Comparison of ENCODE assay signal across 1 cellular context in the genomic region with DNA sequence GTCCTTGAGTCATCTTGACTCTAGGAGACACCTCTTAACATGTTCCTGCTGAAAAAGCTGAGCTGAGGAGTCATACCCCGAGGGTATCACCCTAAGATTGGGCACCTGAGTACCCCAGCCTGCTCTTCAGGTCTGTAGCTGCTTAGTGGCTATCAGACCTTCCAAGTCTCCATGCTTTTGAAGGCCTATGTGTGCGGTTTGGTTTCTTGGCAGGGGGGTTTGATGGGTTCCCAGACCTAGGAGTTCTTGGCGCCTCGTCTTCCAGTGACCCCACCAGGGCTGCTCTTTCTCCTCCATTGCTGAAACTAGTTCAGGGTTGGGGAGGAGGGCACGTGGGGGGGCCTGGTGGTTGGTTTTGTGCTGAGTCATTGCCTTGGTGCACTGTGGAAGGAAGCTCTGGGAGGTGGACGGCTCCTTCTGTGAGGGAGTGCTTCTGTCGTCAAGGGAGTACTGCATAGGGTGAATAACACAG.
A peak's percentile ranks its signal among the peaks of the same experiment; 100 is the strongest.
TF ChIP-seq lines count a peak whose summit lies in the region.

No MANE protein-coding gene starts in this region.

TF ChIP-seq in K562, 482 proteins besides CTCF, POLR2A, EP300 and RAD21 (continued from another document and continues in another):
- TF ChIP-seq, protein P1, sequence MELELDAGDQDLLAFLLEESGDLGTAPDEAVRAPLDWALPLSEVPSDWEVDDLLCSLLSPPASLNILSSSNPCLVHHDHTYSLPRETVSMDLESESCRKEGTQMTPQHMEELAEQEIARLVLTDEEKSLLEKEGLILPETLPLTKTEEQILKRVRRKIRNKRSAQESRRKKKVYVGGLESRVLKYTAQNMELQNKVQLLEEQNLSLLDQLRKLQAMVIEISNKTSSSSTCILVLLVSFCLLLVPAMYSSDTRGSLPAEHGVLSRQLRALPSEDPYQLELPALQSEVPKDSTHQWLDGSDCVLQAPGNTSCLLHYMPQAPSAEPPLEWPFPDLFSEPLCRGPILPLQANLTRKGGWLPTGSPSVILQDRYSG (tag; conservative IDR thresholded peaks at IDR 0.05; ENCODE audit: low read depth): 0 out of 2 replicates have a peak, but pooled peaks have one; percentile 58
- TF ChIP-seq TCF7L2 (IDR thresholded peaks at IDR 0.05; ENCODE audit: low read depth, low read length) (no peak), ZNF408 (CRISPR knock-in tag; IDR thresholded peaks at IDR 0.05; ENCODE audit: low read depth) (no peak), COPS2 (conservative IDR thresholded peaks at IDR 0.05) (no peak), BCOR (IDR thresholded peaks at IDR 0.05) (no peak; the same call in 1 of the 2 replicates), MBD2 (IDR thresholded peaks at IDR 0.05; ENCODE audit: borderline replicate concordance, low read depth) (no peak), CREM (IDR thresholded peaks at IDR 0.05; ENCODE audit: low read depth) (peak; percentile 46), PHF21A (IDR thresholded peaks at IDR 0.05; ENCODE audit: borderline replicate concordance, low read depth) (no peak), BRF1 (IDR thresholded peaks at IDR 0.05; ENCODE audit: borderline replicate concordance, extremely low read depth, insufficient read length) (no peak), EGR1 (conservative IDR thresholded peaks at IDR 0.05) (no peak), MTF1 (CRISPR knock-in tag; IDR thresholded peaks at IDR 0.05; ENCODE audit: borderline replicate concordance) (no peak), SMARCA5 (IDR thresholded peaks at IDR 0.05) (no peak), ZNF699 (CRISPR knock-in tag; IDR thresholded peaks at IDR 0.05; ENCODE audit: insufficient replicate concordance) (no peak), ZNF584 (CRISPR knock-in tag; IDR thresholded peaks at IDR 0.05; ENCODE audit: low read depth) (peak; percentile 63; the same call in 1 of the 2 replicates), DPF2 (IDR thresholded peaks at IDR 0.05) (no peak; the same call in none of the 2 replicates)
- TF ChIP-seq, protein P2, sequence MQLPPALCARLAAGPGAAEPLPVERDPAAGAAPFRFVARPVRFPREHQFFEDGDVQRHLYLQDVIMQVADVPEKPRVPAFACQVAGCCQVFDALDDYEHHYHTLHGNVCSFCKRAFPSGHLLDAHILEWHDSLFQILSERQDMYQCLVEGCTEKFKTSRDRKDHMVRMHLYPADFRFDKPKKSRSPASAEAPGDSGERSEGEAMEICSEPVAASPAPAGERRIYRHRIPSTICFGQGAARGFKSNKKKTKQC (CRISPR knock-in tag; IDR thresholded peaks at IDR 0.05): no peak
- TF ChIP-seq, protein P3, sequence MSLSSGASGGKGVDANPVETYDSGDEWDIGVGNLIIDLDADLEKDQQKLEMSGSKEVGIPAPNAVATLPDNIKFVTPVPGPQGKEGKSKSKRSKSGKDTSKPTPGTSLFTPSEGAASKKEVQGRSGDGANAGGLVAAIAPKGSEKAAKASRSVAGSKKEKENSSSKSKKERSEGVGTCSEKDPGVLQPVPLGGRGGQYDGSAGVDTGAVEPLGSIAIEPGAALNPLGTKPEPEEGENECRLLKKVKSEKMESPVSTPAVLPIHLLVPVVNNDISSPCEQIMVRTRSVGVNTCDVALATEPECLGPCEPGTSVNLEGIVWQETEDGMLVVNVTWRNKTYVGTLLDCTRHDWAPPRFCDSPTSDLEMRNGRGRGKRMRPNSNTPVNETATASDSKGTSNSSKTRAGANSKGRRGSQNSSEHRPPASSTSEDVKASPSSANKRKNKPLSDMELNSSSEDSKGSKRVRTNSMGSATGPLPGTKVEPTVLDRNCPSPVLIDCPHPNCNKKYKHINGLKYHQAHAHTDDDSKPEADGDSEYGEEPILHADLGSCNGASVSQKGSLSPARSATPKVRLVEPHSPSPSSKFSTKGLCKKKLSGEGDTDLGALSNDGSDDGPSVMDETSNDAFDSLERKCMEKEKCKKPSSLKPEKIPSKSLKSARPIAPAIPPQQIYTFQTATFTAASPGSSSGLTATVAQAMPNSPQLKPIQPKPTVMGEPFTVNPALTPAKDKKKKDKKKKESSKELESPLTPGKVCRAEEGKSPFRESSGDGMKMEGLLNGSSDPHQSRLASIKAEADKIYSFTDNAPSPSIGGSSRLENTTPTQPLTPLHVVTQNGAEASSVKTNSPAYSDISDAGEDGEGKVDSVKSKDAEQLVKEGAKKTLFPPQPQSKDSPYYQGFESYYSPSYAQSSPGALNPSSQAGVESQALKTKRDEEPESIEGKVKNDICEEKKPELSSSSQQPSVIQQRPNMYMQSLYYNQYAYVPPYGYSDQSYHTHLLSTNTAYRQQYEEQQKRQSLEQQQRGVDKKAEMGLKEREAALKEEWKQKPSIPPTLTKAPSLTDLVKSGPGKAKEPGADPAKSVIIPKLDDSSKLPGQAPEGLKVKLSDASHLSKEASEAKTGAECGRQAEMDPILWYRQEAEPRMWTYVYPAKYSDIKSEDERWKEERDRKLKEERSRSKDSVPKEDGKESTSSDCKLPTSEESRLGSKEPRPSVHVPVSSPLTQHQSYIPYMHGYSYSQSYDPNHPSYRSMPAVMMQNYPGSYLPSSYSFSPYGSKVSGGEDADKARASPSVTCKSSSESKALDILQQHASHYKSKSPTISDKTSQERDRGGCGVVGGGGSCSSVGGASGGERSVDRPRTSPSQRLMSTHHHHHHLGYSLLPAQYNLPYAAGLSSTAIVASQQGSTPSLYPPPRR (CRISPR knock-in tag; IDR thresholded peaks at IDR 0.05; ENCODE audit: borderline replicate concordance): no peak
- TF ChIP-seq, protein P4, sequence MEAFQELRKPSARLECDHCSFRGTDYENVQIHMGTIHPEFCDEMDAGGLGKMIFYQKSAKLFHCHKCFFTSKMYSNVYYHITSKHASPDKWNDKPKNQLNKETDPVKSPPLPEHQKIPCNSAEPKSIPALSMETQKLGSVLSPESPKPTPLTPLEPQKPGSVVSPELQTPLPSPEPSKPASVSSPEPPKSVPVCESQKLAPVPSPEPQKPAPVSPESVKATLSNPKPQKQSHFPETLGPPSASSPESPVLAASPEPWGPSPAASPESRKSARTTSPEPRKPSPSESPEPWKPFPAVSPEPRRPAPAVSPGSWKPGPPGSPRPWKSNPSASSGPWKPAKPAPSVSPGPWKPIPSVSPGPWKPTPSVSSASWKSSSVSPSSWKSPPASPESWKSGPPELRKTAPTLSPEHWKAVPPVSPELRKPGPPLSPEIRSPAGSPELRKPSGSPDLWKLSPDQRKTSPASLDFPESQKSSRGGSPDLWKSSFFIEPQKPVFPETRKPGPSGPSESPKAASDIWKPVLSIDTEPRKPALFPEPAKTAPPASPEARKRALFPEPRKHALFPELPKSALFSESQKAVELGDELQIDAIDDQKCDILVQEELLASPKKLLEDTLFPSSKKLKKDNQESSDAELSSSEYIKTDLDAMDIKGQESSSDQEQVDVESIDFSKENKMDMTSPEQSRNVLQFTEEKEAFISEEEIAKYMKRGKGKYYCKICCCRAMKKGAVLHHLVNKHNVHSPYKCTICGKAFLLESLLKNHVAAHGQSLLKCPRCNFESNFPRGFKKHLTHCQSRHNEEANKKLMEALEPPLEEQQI (IDR thresholded peaks at IDR 0.05): no peak
- TF ChIP-seq, protein P5, sequence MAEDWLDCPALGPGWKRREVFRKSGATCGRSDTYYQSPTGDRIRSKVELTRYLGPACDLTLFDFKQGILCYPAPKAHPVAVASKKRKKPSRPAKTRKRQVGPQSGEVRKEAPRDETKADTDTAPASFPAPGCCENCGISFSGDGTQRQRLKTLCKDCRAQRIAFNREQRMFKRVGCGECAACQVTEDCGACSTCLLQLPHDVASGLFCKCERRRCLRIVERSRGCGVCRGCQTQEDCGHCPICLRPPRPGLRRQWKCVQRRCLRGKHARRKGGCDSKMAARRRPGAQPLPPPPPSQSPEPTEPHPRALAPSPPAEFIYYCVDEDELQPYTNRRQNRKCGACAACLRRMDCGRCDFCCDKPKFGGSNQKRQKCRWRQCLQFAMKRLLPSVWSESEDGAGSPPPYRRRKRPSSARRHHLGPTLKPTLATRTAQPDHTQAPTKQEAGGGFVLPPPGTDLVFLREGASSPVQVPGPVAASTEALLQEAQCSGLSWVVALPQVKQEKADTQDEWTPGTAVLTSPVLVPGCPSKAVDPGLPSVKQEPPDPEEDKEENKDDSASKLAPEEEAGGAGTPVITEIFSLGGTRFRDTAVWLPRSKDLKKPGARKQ (CRISPR knock-in tag; IDR thresholded peaks at IDR 0.05): no peak
- TF ChIP-seq, protein P6, sequence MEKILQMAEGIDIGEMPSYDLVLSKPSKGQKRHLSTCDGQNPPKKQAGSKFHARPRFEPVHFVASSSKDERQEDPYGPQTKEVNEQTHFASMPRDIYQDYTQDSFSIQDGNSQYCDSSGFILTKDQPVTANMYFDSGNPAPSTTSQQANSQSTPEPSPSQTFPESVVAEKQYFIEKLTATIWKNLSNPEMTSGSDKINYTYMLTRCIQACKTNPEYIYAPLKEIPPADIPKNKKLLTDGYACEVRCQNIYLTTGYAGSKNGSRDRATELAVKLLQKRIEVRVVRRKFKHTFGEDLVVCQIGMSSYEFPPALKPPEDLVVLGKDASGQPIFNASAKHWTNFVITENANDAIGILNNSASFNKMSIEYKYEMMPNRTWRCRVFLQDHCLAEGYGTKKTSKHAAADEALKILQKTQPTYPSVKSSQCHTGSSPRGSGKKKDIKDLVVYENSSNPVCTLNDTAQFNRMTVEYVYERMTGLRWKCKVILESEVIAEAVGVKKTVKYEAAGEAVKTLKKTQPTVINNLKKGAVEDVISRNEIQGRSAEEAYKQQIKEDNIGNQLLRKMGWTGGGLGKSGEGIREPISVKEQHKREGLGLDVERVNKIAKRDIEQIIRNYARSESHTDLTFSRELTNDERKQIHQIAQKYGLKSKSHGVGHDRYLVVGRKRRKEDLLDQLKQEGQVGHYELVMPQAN (IDR thresholded peaks at IDR 0.05; ENCODE audit: borderline replicate concordance): no peak
- TF ChIP-seq, protein P7, sequence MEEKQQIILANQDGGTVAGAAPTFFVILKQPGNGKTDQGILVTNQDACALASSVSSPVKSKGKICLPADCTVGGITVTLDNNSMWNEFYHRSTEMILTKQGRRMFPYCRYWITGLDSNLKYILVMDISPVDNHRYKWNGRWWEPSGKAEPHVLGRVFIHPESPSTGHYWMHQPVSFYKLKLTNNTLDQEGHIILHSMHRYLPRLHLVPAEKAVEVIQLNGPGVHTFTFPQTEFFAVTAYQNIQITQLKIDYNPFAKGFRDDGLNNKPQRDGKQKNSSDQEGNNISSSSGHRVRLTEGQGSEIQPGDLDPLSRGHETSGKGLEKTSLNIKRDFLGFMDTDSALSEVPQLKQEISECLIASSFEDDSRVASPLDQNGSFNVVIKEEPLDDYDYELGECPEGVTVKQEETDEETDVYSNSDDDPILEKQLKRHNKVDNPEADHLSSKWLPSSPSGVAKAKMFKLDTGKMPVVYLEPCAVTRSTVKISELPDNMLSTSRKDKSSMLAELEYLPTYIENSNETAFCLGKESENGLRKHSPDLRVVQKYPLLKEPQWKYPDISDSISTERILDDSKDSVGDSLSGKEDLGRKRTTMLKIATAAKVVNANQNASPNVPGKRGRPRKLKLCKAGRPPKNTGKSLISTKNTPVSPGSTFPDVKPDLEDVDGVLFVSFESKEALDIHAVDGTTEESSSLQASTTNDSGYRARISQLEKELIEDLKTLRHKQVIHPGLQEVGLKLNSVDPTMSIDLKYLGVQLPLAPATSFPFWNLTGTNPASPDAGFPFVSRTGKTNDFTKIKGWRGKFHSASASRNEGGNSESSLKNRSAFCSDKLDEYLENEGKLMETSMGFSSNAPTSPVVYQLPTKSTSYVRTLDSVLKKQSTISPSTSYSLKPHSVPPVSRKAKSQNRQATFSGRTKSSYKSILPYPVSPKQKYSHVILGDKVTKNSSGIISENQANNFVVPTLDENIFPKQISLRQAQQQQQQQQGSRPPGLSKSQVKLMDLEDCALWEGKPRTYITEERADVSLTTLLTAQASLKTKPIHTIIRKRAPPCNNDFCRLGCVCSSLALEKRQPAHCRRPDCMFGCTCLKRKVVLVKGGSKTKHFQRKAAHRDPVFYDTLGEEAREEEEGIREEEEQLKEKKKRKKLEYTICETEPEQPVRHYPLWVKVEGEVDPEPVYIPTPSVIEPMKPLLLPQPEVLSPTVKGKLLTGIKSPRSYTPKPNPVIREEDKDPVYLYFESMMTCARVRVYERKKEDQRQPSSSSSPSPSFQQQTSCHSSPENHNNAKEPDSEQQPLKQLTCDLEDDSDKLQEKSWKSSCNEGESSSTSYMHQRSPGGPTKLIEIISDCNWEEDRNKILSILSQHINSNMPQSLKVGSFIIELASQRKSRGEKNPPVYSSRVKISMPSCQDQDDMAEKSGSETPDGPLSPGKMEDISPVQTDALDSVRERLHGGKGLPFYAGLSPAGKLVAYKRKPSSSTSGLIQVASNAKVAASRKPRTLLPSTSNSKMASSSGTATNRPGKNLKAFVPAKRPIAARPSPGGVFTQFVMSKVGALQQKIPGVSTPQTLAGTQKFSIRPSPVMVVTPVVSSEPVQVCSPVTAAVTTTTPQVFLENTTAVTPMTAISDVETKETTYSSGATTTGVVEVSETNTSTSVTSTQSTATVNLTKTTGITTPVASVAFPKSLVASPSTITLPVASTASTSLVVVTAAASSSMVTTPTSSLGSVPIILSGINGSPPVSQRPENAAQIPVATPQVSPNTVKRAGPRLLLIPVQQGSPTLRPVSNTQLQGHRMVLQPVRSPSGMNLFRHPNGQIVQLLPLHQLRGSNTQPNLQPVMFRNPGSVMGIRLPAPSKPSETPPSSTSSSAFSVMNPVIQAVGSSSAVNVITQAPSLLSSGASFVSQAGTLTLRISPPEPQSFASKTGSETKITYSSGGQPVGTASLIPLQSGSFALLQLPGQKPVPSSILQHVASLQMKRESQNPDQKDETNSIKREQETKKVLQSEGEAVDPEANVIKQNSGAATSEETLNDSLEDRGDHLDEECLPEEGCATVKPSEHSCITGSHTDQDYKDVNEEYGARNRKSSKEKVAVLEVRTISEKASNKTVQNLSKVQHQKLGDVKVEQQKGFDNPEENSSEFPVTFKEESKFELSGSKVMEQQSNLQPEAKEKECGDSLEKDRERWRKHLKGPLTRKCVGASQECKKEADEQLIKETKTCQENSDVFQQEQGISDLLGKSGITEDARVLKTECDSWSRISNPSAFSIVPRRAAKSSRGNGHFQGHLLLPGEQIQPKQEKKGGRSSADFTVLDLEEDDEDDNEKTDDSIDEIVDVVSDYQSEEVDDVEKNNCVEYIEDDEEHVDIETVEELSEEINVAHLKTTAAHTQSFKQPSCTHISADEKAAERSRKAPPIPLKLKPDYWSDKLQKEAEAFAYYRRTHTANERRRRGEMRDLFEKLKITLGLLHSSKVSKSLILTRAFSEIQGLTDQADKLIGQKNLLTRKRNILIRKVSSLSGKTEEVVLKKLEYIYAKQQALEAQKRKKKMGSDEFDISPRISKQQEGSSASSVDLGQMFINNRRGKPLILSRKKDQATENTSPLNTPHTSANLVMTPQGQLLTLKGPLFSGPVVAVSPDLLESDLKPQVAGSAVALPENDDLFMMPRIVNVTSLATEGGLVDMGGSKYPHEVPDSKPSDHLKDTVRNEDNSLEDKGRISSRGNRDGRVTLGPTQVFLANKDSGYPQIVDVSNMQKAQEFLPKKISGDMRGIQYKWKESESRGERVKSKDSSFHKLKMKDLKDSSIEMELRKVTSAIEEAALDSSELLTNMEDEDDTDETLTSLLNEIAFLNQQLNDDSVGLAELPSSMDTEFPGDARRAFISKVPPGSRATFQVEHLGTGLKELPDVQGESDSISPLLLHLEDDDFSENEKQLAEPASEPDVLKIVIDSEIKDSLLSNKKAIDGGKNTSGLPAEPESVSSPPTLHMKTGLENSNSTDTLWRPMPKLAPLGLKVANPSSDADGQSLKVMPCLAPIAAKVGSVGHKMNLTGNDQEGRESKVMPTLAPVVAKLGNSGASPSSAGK (IDR thresholded peaks at IDR 0.05): peak; percentile 78
- TF ChIP-seq, protein P8, sequence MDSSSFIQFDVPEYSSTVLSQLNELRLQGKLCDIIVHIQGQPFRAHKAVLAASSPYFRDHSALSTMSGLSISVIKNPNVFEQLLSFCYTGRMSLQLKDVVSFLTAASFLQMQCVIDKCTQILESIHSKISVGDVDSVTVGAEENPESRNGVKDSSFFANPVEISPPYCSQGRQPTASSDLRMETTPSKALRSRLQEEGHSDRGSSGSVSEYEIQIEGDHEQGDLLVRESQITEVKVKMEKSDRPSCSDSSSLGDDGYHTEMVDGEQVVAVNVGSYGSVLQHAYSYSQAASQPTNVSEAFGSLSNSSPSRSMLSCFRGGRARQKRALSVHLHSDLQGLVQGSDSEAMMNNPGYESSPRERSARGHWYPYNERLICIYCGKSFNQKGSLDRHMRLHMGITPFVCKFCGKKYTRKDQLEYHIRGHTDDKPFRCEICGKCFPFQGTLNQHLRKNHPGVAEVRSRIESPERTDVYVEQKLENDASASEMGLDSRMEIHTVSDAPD (CRISPR knock-in tag; IDR thresholded peaks at IDR 0.05): no peak
